ENCODE assay signal across 1 cellular context in genomic region chr12:54169036-54169435, GRCh38.
TF ChIP-seq lines count a peak whose summit lies in the region.

No MANE protein-coding gene starts in this region.

TF ChIP-seq in HCT116, 20 proteins besides CTCF, POLR2A, EP300 and RAD21:
- TF ChIP-seq ELF1 (IDR thresholded peaks at IDR 0.05; ENCODE audit: borderline replicate concordance, low read depth) (no peak), EZH2 (IDR thresholded peaks at IDR 0.05) (no peak)
